21 cellular contexts compared by ENCODE assay signal in genomic region chr13:29800687-29801086, GRCh38.
"Had no signal": no experiment of that assay in that cellular context is flagged by ENCODE, and none has a peak within 500 bp of the region (broad histone marks: within the 10 kb centered on the region; RNA-seq: fewer than 3 reads in every experiment).

No MANE protein-coding gene starts in this region.

- H3K9me3 Mint-ChIP-seq: activated naive CD8-positive, alpha-beta T cell treated with anti-CD3 and anti-CD28 coated beads, Interleukin-2, amount 50 U/mL, for 24 hours; activated T-cell treated with anti-CD3 and anti-CD28 coated beads, Interleukin-2, amount 50 U/mL, for 4 hours; nephron progenitor cell; stimulated activated naive CD8-positive, alpha-beta T cell treated with anti-CD3 and anti-CD28 coated beads, Interleukin-15, Interleukin-2, amounts not matched to agents 100 ng/mL and 50 ng/mL, for 24 hours; T-helper 2 cell treated with Interferon-gamma antibody and Interleukin-4, amounts not matched to agents 5 μg/mL and 100 μg/mL, for 36 hours had no signal

- H3K4me1 Mint-ChIP-seq: nephron progenitor cell had no signal

- H3K36me3 ChIP-seq: brain microvascular endothelial cell, esophagus muscularis mucosa, tibial nerve, uterus had no signal

- H3K27ac ChIP-seq: brain microvascular endothelial cell, coronary artery, esophagus muscularis mucosa, tibial nerve, uterus had no signal

- H3K27me3 Mint-ChIP-seq: activated naive CD8-positive, alpha-beta T cell treated with anti-CD3 and anti-CD28 coated beads, Interleukin-2, amount 50 U/mL, for 24 hours; progenitor cell of endocrine pancreas; stimulated activated naive CD8-positive, alpha-beta T cell treated with anti-CD3 and anti-CD28 coated beads, Interleukin-15, Interleukin-2, amounts not matched to agents 100 ng/mL and 50 ng/mL, for 24 hours had no signal

- H3K27ac Mint-ChIP-seq: activated naive CD4-positive, alpha-beta T cell treated with anti-CD3 and anti-CD28 coated beads for 36 hours; activated naive CD8-positive, alpha-beta T cell treated with anti-CD3 and anti-CD28 coated beads, Interleukin-2, amount 50 U/mL, for 24 hours; stimulated activated naive CD8-positive, alpha-beta T cell treated with anti-CD3 and anti-CD28 coated beads, Interleukin-15, Interleukin-2, amounts not matched to agents 100 ng/mL and 50 ng/mL, for 24 hours; T-helper 2 cell treated with Interferon-gamma antibody and Interleukin-4, amounts not matched to agents 5 μg/mL and 100 μg/mL, for 36 hours had no signal

- H3K27me3 ChIP-seq: brain microvascular endothelial cell, esophagus muscularis mucosa, tibial nerve, uterus had no signal

- H3K4me3 ChIP-seq: coronary artery, esophagus muscularis mucosa, lung, tibial nerve, uterus had no signal

- H3K9me3 ChIP-seq: esophagus muscularis mucosa, tibial nerve, uterus had no signal

- H3K4me3 Mint-ChIP-seq: activated naive CD4-positive, alpha-beta T cell treated with anti-CD3 and anti-CD28 coated beads for 36 hours; activated naive CD8-positive, alpha-beta T cell treated with anti-CD3 and anti-CD28 coated beads, Interleukin-2, amount 50 U/mL, for 24 hours; activated T-cell treated with anti-CD3 and anti-CD28 coated beads, Interleukin-2, amount 50 U/mL, for 4 hours; nephron progenitor cell; stimulated activated naive CD8-positive, alpha-beta T cell treated with anti-CD3 and anti-CD28 coated beads, Interleukin-15, Interleukin-2, amounts not matched to agents 100 ng/mL and 50 ng/mL, for 24 hours; T-helper 2 cell treated with Interferon-gamma antibody and Interleukin-4, amounts not matched to agents 5 μg/mL and 100 μg/mL, for 36 hours had no signal

- DNase-seq: activated CD4-positive, alpha-beta T cell treated with anti-CD3 and anti-CD28 coated beads for 48 hours; activated CD4-positive, CD25-positive, alpha-beta regulatory T cell; activated CD8-positive, alpha-beta memory T cell treated with anti-CD3 and anti-CD28 coated beads, Interleukin-2, amount 50 U/mL, for 4 hours; activated naive CD4-positive, alpha-beta T cell treated with anti-CD3 and anti-CD28 coated beads for 36 hours; activated naive CD8-positive, alpha-beta T cell treated with anti-CD3 and anti-CD28 coated beads, Interleukin-2, amount 50 U/mL, for 24 hours; activated T-cell treated with anti-CD3 and anti-CD28 coated beads, Interleukin-2, amount 50 U/mL, for 4 hours; aorta; brain microvascular endothelial cell; effector CD8-positive, alpha-beta T cell; nephron progenitor cell; stimulated activated CD4-positive, alpha-beta T cell treated with anti-CD3 and anti-CD28 coated beads, Interleukin-12 subunit alpha, Interleukin-12 subunit beta, amount 100 ng/mL, for 4 hours; stimulated activated CD4-positive, alpha-beta T cell treated with anti-CD3 and anti-CD28 coated beads, Interleukin-1b, Interleukin-23, amount 100 ng/mL, for 48 hours; stimulated activated CD8-positive, alpha-beta memory T cell treated with anti-CD3 and anti-CD28 coated beads, Interleukin-4, amount 100 ng/mL, for 48 hours; uterus had no signal
